In the genomic region with DNA sequence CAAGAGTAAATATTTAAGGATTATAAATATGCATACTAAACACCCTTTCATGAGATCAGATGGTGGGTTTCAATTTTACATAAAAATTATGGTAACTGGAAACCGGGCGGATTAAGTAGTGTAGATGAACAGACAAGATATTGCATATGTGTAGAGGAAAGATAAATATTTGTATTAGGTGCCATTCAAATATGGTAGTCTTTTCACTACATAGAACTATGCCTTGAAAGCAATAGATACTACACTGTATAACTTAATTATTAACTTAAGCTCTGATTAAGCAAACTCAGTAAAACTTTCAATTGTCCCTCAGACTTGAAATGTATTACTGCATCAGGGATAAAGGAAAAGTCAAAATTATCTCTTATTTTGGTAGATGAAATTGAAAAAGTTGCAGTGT, we compare ENCODE assay signal across 13 cellular contexts. TPM values are rescaled to one million over a fixed set of nuclear protein-coding genes. Genes with fewer than 3 reads are reported as not detected.
DNase-seq lines count a peak whose midpoint lies in the region; ATAC-seq, FAIRE-seq and TF ChIP-seq lines count a peak whose summit lies in the region.
"Had no signal": no experiment of that assay in that cellular context is flagged by ENCODE, and none has a peak within 500 bp of the region (broad histone marks: within the 10 kb centered on the region; RNA-seq: fewer than 3 reads in every experiment).

No MANE protein-coding gene starts in this region.

- H3K4me1 Mint-ChIP-seq in progenitor cell of endocrine pancreas (ENCODE audit: low read depth): peaks cover 44% of the 10 kb centered on the region

- no peaks in the 10 kb centered on the region for H3K27me3 Mint-ChIP-seq in progenitor cell of endocrine pancreas

- no peak for FAIRE-seq in GM12891 (lab: Jason Lieb, UNC)

- peak overlapping the region; percentile 37 for H3K27ac Mint-ChIP-seq in progenitor cell of endocrine pancreas
- H3K27ac Mint-ChIP-seq: activated CD4-positive, alpha-beta T cell treated with anti-CD3 and anti-CD28 coated beads, Interleukin-2, amount 10 ng/mL, durations not matched to agents 24 days and 14 days; activated T-helper 17 cell treated with anti-CD3 and anti-CD28 coated beads, Interleukin-2, amount 50 U/mL, for 72 hours; CD8-positive, alpha-beta memory T cell had no signal

- no peak for ATAC-seq in HG03159 (IDR thresholded peaks at IDR 0.05; ENCODE audit: unreplicated experiment)
- ATAC-seq in GM18517 (IDR thresholded peaks at IDR 0.05; ENCODE audit: unreplicated experiment): no peak
- ATAC-seq in GM19023 (IDR thresholded peaks at IDR 0.05; ENCODE audit: unreplicated experiment): no peak
- ATAC-seq: activated T-helper 17 cell treated with anti-CD3 and anti-CD28 coated beads, Interleukin-2, amount 50 U/mL, for 72 hours; esophagus mucosa had no signal

- H3K9me3 Mint-ChIP-seq in progenitor cell of endocrine pancreas (ENCODE audit: low read depth): no peaks in the 10 kb centered on the region
- H3K9me3 Mint-ChIP-seq: activated CD4-positive, alpha-beta T cell treated with anti-CD3 and anti-CD28 coated beads, Interleukin-2, amount 10 ng/mL, durations not matched to agents 24 days and 14 days; activated T-helper 17 cell treated with anti-CD3 and anti-CD28 coated beads, Interleukin-2, amount 50 U/mL, for 72 hours had no signal

- H3K4me3 ChIP-seq in BE2C (ENCODE audit: low read depth, low read length) (0 out of 2 replicates have a peak overlapping the region, but pooled peaks have one; percentile 13), fibroblast of pulmonary artery (replicated peaks; ENCODE audit: low read depth, low read length) (peak overlapping the region; percentile 78)

- H3K4me1 ChIP-seq in BE2C: no peaks in the 10 kb centered on the region

- peaks cover 12% of the 10 kb centered on the region for H3K36me3 Mint-ChIP-seq in progenitor cell of endocrine pancreas (ENCODE audit: insufficient read depth)
- H3K36me3 Mint-ChIP-seq: CD8-positive, alpha-beta memory T cell had no signal

- H3K36me3 ChIP-seq in BE2C: no peaks in the 10 kb centered on the region

- TF ChIP-seq CTCF in BE2C (IDR thresholded peaks at IDR 0.05; ENCODE audit: low read depth, low read length) (no peak), fibroblast of pulmonary artery (IDR thresholded peaks at IDR 0.05; ENCODE audit: low read length, missing control alignments) (no peak), progenitor cell of endocrine pancreas (IDR thresholded peaks at IDR 0.05; ENCODE audit: unreplicated experiment) (no peak)

- peaks cover 34% of the 10 kb centered on the region for H3K27me3 ChIP-seq in BE2C

- H3K9me3 ChIP-seq in BE2C: no peaks in the 10 kb centered on the region

- DNase-seq in BE2C (no peak), NCI-H748 (lab: John Stamatoyannopoulos, UW; ENCODE audit: unreplicated experiment) (peak; percentile 45), fibroblast of pulmonary artery (ENCODE audit: low read depth) (no peak), progenitor cell of endocrine pancreas (ENCODE audit: low spot score, unreplicated experiment) (no peak), GM12891 (ENCODE audit: insufficient read length, low spot score) (no peak)
- DNase-seq: activated CD4-positive, alpha-beta T cell treated with anti-CD3 and anti-CD28 coated beads, Interleukin-2, amount 10 ng/mL, durations not matched to agents 24 days and 14 days; CD8-positive, alpha-beta memory T cell; NCI-H146 had no signal

- TF ChIP-seq POLR2A in GM12891 (IDR thresholded peaks at IDR 0.05; ENCODE audit: low read depth, low read length): no peak

- H3K4me3 Mint-ChIP-seq in progenitor cell of endocrine pancreas (ENCODE audit: low read depth): peak overlapping the region; percentile 78

TF ChIP-seq in GM12891, 5 proteins besides CTCF, POLR2A, EP300 and RAD21:
- no peak for TF ChIP-seq POLR2AphosphoS5 (IDR thresholded peaks at IDR 0.05; ENCODE audit: low read depth, low read length)
- no peak for TF ChIP-seq TAF1 (IDR thresholded peaks at IDR 0.05; ENCODE audit: low read depth, low read length)
TF ChIP-seq in GM12891: peak in this region for 0.

RNA-seq across cellular contexts. Expression of a gene that starts 1.9 kb away (rescaled TPM):
- 3.7 TPM for polyA plus RNA-seq in BE2C (2012; ENCODE audit: insufficient read depth, insufficient read length, low read depth)
- 40.0 and 42.1 TPM in 2 replicates for total RNA-seq in progenitor cell of endocrine pancreas
- 0.42 TPM for polyA plus RNA-seq in GM12891 (2012; ENCODE audit: low read depth, missing spikeins)
- total RNA-seq: activated T-helper 17 cell treated with anti-CD3 and anti-CD28 coated beads, Interleukin-2, amount 50 U/mL, for 72 hours had no signal
- polyA plus RNA-seq: CD8-positive, alpha-beta memory T cell had no signal

RNA-seq across cellular contexts. Expression of a gene that starts 10.0 kb away (rescaled TPM):
- 81.7 TPM for polyA plus RNA-seq in BE2C (2012; ENCODE audit: insufficient read depth, insufficient read length, low read depth)
- 102 and 116 TPM in 2 replicates for total RNA-seq in progenitor cell of endocrine pancreas
- 26.8 TPM for polyA plus RNA-seq in GM12891 (2012; ENCODE audit: low read depth, missing spikeins)
